16 cellular contexts compared by ENCODE assay signal in genomic region chr4:6681191-6681590, GRCh38. TPM values are rescaled to one million over a fixed set of nuclear protein-coding genes. Genes with fewer than 3 reads are reported as not detected.
DNase-seq lines count a peak whose midpoint lies in the region; TF ChIP-seq lines count a peak whose summit lies in the region.
"Had no signal": no experiment of that assay in that cellular context is flagged by ENCODE, and none has a peak within 500 bp of the region (broad histone marks: within the 10 kb centered on the region; RNA-seq: fewer than 3 reads in every experiment).

No MANE protein-coding gene starts in this region.

- peaks cover 0 to 31% (median 0%) of the 10 kb centered on the region in 6 donors for H3K36me3 ChIP-seq in spleen
- H3K36me3 ChIP-seq: ovary had no signal

- DNase-seq in activated effector memory CD4-positive, alpha-beta T cell treated with anti-CD3 and anti-CD28 coated beads, Interleukin-2, amount 50 U/mL, for 16 hours: peak; percentile 68
- DNase-seq in activated effector memory CD4-positive, alpha-beta T cell treated with Interleukin-2 at 50 U/mL for 16 hours: no peak
- DNase-seq in NB4 (ENCODE audit: low read depth) (peak; percentile 43), cardiac fibroblast (ENCODE audit: low read depth in 2 of 2) (no peak), spleen (peak; percentile 81), NCI-H524 treated with DMSO at 0.1 percent for 48 hours (lab: John Stamatoyannopoulos, UW) (no peak), NCI-H526 (lab: John Stamatoyannopoulos, UW) (no peak)
- no peak for DNase-seq in activated T-cell treated with anti-CD3 and anti-CD28 coated beads, Interleukin-2, amount 50 U/mL, for 48 hours
- DNase-seq: ACHN; activated naive CD4-positive, alpha-beta T cell treated with Interleukin-2 at 50 U/mL for 16 hours; DMS 273 treated with DMSO at 0.1 percent for 48 hours; effector memory CD8-positive, alpha-beta T cell; NCI-H1417 treated with DMSO at 0.1 percent for 48 hours; ovary; RPMI8226 had no signal

- H3K4me1 ChIP-seq in spleen: peaks cover 13 to 37% (median 16%) of the 10 kb centered on the region in 6 donors

- H3K27ac ChIP-seq in spleen: no peak overlapping the region
- H3K27ac ChIP-seq: gastroesophageal sphincter, ovary had no signal

- peak; percentile 47 for TF ChIP-seq CTCF in NB4 (IDR thresholded peaks at IDR 0.05; ENCODE audit: low read depth, low read length)
- peak; percentile 27 for TF ChIP-seq CTCF in cardiac fibroblast (IDR thresholded peaks at IDR 0.05; ENCODE audit: low read depth, low read length)
- TF ChIP-seq CTCF in spleen (IDR thresholded peaks at IDR 0.05 in 8 of 11, conservative IDR thresholded peaks at IDR 0.05 in 3 of 11): peak in 3 of 11 experiments; percentile 16 to 41 (median 24)

- H3K4me3 ChIP-seq in NB4 (ENCODE audit: low read depth, low read length) (no peak overlapping the region), cardiac fibroblast (replicated peaks in 1 of 2; ENCODE audit: low read depth in 2 of 2, low read length in 2 of 2) (no peak overlapping the region), spleen (no peak overlapping the region)
- H3K4me3 ChIP-seq: gastroesophageal sphincter, ovary had no signal

- peaks cover 0 to 14% (median 6%) of the 10 kb centered on the region in 8 donors for H3K9me3 ChIP-seq in spleen
- H3K9me3 ChIP-seq: ovary had no signal

- WGBS in spleen, 5 donors: 82 to 91% (median 87%) methylated on average over 1 to 9 of the region's 9 CpGs

- intact Hi-C loops in spleen (cut with DNase I; ENCODE audit: low total_unique reads): no loop called here

- no peaks in the 10 kb centered on the region for H3K27me3 ChIP-seq in spleen (replicated peaks in 1 of 7)
- H3K27me3 ChIP-seq: gastroesophageal sphincter, ovary had no signal

- TF ChIP-seq POLR2A in NB4 (IDR thresholded peaks at IDR 0.05; ENCODE audit: extremely low read depth, insufficient read length): no peak
- TF ChIP-seq POLR2A in spleen (IDR thresholded peaks at IDR 0.05): no peak

RNA-seq across cellular contexts. Expression of gene S100P, which starts 12.5 kb away (rescaled TPM):
- total RNA-seq in spleen: 100 to 1,000 TPM in 2 of 7 donors, 10 to 100 TPM in 5; 17.1 to 162 (median 34.9) TPM
- 10 to 100 TPM in 1 of 3 donors, 1 to 10 TPM in 2; 3.5 to 15.3 (median 8.8) TPM for polyA plus RNA-seq in spleen

RNA-seq across cellular contexts. Expression of gene MRFAP1L1, which starts 28.5 kb away (rescaled TPM):
- 10 to 100 TPM; 45.6 to 96.9 (median 57.1) TPM for total RNA-seq in spleen
- 10 to 100 TPM; 50.6 to 74.2 (median 67.7) TPM for polyA plus RNA-seq in spleen

RNA-seq across cellular contexts. Expression of gene BLOC1S4, which starts 34.8 kb away (rescaled TPM):
- 10 to 100 TPM; 13.4 to 24.2 (median 16.7) TPM for total RNA-seq in spleen
- polyA plus RNA-seq in spleen: 10 to 100 TPM; 19.6 to 22.8 (median 20.3) TPM

RNA-seq across cellular contexts. Expression of gene MRFAP1, which starts 40.7 kb away (rescaled TPM):
- 100 to 1,000 TPM; 181 to 265 (median 227) TPM for total RNA-seq in spleen
- polyA plus RNA-seq in spleen: 100 to 1,000 TPM; 133 to 299 (median 191) TPM

Comparison
In these comparisons a context has a peak if more than half of its experiments do, and no peak if none do; other contexts are left out.
1. DNase-seq: peak in activated effector memory CD4-positive, alpha-beta T cell treated with anti-CD3 and anti-CD28 coated beads, Interleukin-2, amount 50 U/mL, for 16 hours (single experiment), NB4 (single experiment) and spleen (single experiment); none in activated effector memory CD4-positive, alpha-beta T cell treated with Interleukin-2 at 50 U/mL for 16 hours (single experiment), cardiac fibroblast (0 of 2), NCI-H524 treated with DMSO at 0.1 percent for 48 hours (single experiment), activated T-cell treated with anti-CD3 and anti-CD28 coated beads, Interleukin-2, amount 50 U/mL, for 48 hours (0 of 2) and NCI-H526 (0 of 2).